31 cellular contexts compared by ENCODE assay signal in genomic region chr12:59234391-59234790, GRCh38.
"Had no signal": no experiment of that assay in that cellular context is flagged by ENCODE, and none has a peak within 500 bp of the region (broad histone marks: within the 10 kb centered on the region; RNA-seq: fewer than 3 reads in every experiment).

No MANE protein-coding gene starts in this region.

- H3K4me1 Mint-ChIP-seq: activated CD4-positive, alpha-beta memory T cell treated with anti-CD3 and anti-CD28 coated beads, Interleukin-2, amount 10 ng/mL, durations not matched to agents 7 days and 5 days; activated CD4-positive, alpha-beta T cell treated with anti-CD3 and anti-CD28 coated beads, Interleukin-2, amount 10 ng/mL, durations not matched to agents 7 days and 5 days; activated naive CD4-positive, alpha-beta T cell treated with anti-CD3 and anti-CD28 coated beads, Interleukin-2, amount 10 ng/mL, durations not matched to agents 7 days and 5 days; activated naive CD8-positive, alpha-beta T cell treated with anti-CD3 and anti-CD28 coated beads, Interleukin-2, amount 10 ng/mL, durations not matched to agents 7 days and 5 days; brain; T-helper 17 cell had no signal

- H3K27me3 Mint-ChIP-seq: activated CD4-positive, alpha-beta memory T cell treated with anti-CD3 and anti-CD28 coated beads, Interleukin-2, amount 10 ng/mL, durations not matched to agents 7 days and 5 days; activated CD4-positive, alpha-beta T cell treated with anti-CD3 and anti-CD28 coated beads, Interleukin-2, amount 10 ng/mL, durations not matched to agents 7 days and 5 days; activated naive CD4-positive, alpha-beta T cell treated with anti-CD3 and anti-CD28 coated beads, Interleukin-2, amount 10 ng/mL, durations not matched to agents 7 days and 5 days; activated naive CD8-positive, alpha-beta T cell treated with anti-CD3 and anti-CD28 coated beads, Interleukin-2, amount 10 ng/mL, durations not matched to agents 7 days and 5 days; activated T-cell treated with anti-CD3 and anti-CD28 coated beads, Interleukin-2, amount 50 U/mL, for 24 hours; brain; dendritic cell treated with granulocyte-macrophage colony-stimulating factor and Interleukin-4, amounts not matched to agents 40 ng/mL and 50 ng/mL, for 4 days; T-helper 17 cell had no signal

- H3K4me3 Mint-ChIP-seq: activated CD4-positive, alpha-beta memory T cell treated with anti-CD3 and anti-CD28 coated beads, Interleukin-2, amount 10 ng/mL, durations not matched to agents 7 days and 5 days; activated CD4-positive, alpha-beta T cell treated with anti-CD3 and anti-CD28 coated beads, Interleukin-2, amount 10 ng/mL, durations not matched to agents 7 days and 5 days; activated naive CD4-positive, alpha-beta T cell treated with anti-CD3 and anti-CD28 coated beads, Interleukin-2, amount 10 ng/mL, durations not matched to agents 7 days and 5 days; activated naive CD8-positive, alpha-beta T cell treated with anti-CD3 and anti-CD28 coated beads, Interleukin-2, amount 10 ng/mL, durations not matched to agents 7 days and 5 days; activated T-cell treated with anti-CD3 and anti-CD28 coated beads, Interleukin-2, amount 50 U/mL, for 24 hours; activated T-cell treated with anti-CD3 and anti-CD28 coated beads, Interleukin-2, amount 50 U/mL, for 72 hours; brain; dendritic cell treated with granulocyte-macrophage colony-stimulating factor and Interleukin-4, amounts not matched to agents 40 ng/mL and 50 ng/mL, for 4 days; T-helper 17 cell; T-helper 2 cell treated with Interferon-gamma antibody and Interleukin-4, amounts not matched to agents 5 μg/mL and 100 μg/mL, for 36 hours had no signal

- H3K27ac Mint-ChIP-seq: activated CD4-positive, alpha-beta memory T cell treated with anti-CD3 and anti-CD28 coated beads, Interleukin-2, amount 10 ng/mL, durations not matched to agents 7 days and 5 days; activated CD4-positive, alpha-beta T cell treated with anti-CD3 and anti-CD28 coated beads, Interleukin-2, amount 10 ng/mL, durations not matched to agents 7 days and 5 days; activated naive CD4-positive, alpha-beta T cell treated with anti-CD3 and anti-CD28 coated beads, Interleukin-2, amount 10 ng/mL, durations not matched to agents 7 days and 5 days; activated naive CD4-positive, alpha-beta T cell treated with anti-CD3 and anti-CD28 coated beads, Interleukin-2, amount 50 U/mL, for 72 hours; activated naive CD8-positive, alpha-beta T cell treated with anti-CD3 and anti-CD28 coated beads, Interleukin-2, amount 10 ng/mL, durations not matched to agents 7 days and 5 days; activated T-cell treated with anti-CD3 and anti-CD28 coated beads, Interleukin-2, amount 50 U/mL, for 24 hours; activated T-cell treated with anti-CD3 and anti-CD28 coated beads, Interleukin-2, amount 50 U/mL, for 72 hours; brain; dendritic cell treated with granulocyte-macrophage colony-stimulating factor and Interleukin-4, amounts not matched to agents 40 ng/mL and 50 ng/mL, for 4 days; T-helper 17 cell; T-helper 2 cell treated with Interferon-gamma antibody and Interleukin-4, amounts not matched to agents 5 μg/mL and 100 μg/mL, for 36 hours had no signal

- H3K27me3 ChIP-seq: ascending aorta, breast epithelium, cardiac muscle cell, colonic mucosa, dorsolateral prefrontal cortex had no signal

- H3K4me1 ChIP-seq: ascending aorta, breast epithelium, colonic mucosa had no signal

- H3K9me3 ChIP-seq: ascending aorta, breast epithelium, colonic mucosa had no signal

- H3K36me3 Mint-ChIP-seq: activated naive CD4-positive, alpha-beta T cell treated with anti-CD3 and anti-CD28 coated beads, Interleukin-2, amount 10 ng/mL, durations not matched to agents 7 days and 5 days; activated naive CD4-positive, alpha-beta T cell treated with anti-CD3 and anti-CD28 coated beads, Interleukin-2, amount 50 U/mL, for 72 hours; activated naive CD8-positive, alpha-beta T cell treated with anti-CD3 and anti-CD28 coated beads, Interleukin-2, amount 10 ng/mL, durations not matched to agents 7 days and 5 days; brain had no signal

- H3K27ac ChIP-seq: ascending aorta, breast epithelium, cardiac muscle cell, colonic mucosa, dorsolateral prefrontal cortex, epithelial cell of prostate had no signal

- DNase-seq: activated CD4-positive, alpha-beta memory T cell treated with anti-CD3 and anti-CD28 coated beads, Interleukin-2, amount 10 ng/mL, durations not matched to agents 7 days and 5 days; activated CD4-positive, alpha-beta T cell treated with anti-CD3 and anti-CD28 coated beads for 1 hour; activated CD4-positive, alpha-beta T cell treated with anti-CD3 and anti-CD28 coated beads for 4 hours; activated CD4-positive, alpha-beta T cell treated with anti-CD3 and anti-CD28 coated beads, Interleukin-2, amount 10 ng/mL, durations not matched to agents 7 days and 5 days; activated CD4-positive, alpha-beta T cell treated with anti-CD3 and anti-CD28 coated beads, Interleukin-2, amount 50 U/mL, for 4 hours; activated CD8-positive, alpha-beta memory T cell treated with anti-CD3 and anti-CD28 coated beads, Interleukin-2, amount 50 U/mL, for 48 hours; activated gamma-delta T cell; activated naive CD4-positive, alpha-beta T cell; activated naive CD4-positive, alpha-beta T cell treated with anti-CD3 and anti-CD28 coated beads, Interleukin-2, amount 10 ng/mL, durations not matched to agents 7 days and 5 days; activated naive CD8-positive, alpha-beta T cell treated with anti-CD3 and anti-CD28 coated beads, Interleukin-2, amount 10 ng/mL, durations not matched to agents 7 days and 5 days; activated T-cell treated with anti-CD3 and anti-CD28 coated beads for 4 hours; activated T-cell treated with anti-CD3 and anti-CD28 coated beads, Interleukin-2, amount 50 U/mL, for 24 hours; activated T-cell treated with anti-CD3 and anti-CD28 coated beads, Interleukin-2, amount 50 U/mL, for 72 hours; central memory CD4-positive, alpha-beta T cell; cerebellar nuclear complex; colonic mucosa; dorsolateral prefrontal cortex; effector memory CD4-positive, alpha-beta T cell; foreskin fibroblast; head of caudate nucleus; hippocampal formation; T-helper 17 cell; T1000 had no signal

- H3K9me3 Mint-ChIP-seq: activated CD4-positive, alpha-beta memory T cell treated with anti-CD3 and anti-CD28 coated beads, Interleukin-2, amount 10 ng/mL, durations not matched to agents 7 days and 5 days; activated CD4-positive, alpha-beta T cell treated with anti-CD3 and anti-CD28 coated beads, Interleukin-2, amount 10 ng/mL, durations not matched to agents 7 days and 5 days; activated naive CD4-positive, alpha-beta T cell treated with anti-CD3 and anti-CD28 coated beads, Interleukin-2, amount 10 ng/mL, durations not matched to agents 7 days and 5 days; activated naive CD4-positive, alpha-beta T cell treated with anti-CD3 and anti-CD28 coated beads, Interleukin-2, amount 50 U/mL, for 72 hours; activated naive CD8-positive, alpha-beta T cell treated with anti-CD3 and anti-CD28 coated beads, Interleukin-2, amount 10 ng/mL, durations not matched to agents 7 days and 5 days; activated T-cell treated with anti-CD3 and anti-CD28 coated beads, Interleukin-2, amount 50 U/mL, for 72 hours; brain; T-helper 2 cell treated with Interferon-gamma antibody and Interleukin-4, amounts not matched to agents 5 μg/mL and 100 μg/mL, for 36 hours had no signal
